Comparison of ENCODE assay signal across 27 cellular contexts in genomic region chr2:204445149-204445548, GRCh38.
"Had no signal": no experiment of that assay in that cellular context is flagged by ENCODE, and none has a peak within 500 bp of the region (broad histone marks: within the 10 kb centered on the region; RNA-seq: fewer than 3 reads in every experiment).

No MANE protein-coding gene starts in this region.

- H3K36me3 ChIP-seq: colonic mucosa, esophagus muscularis mucosa, esophagus squamous epithelium, gastrocnemius medialis, gastroesophageal sphincter, heart left ventricle, heart right ventricle had no signal

- H3K27me3 ChIP-seq: colonic mucosa, esophagus muscularis mucosa, esophagus squamous epithelium, foreskin keratinocyte, gastrocnemius medialis, gastroesophageal sphincter, heart left ventricle had no signal

- DNase-seq: colonic mucosa; cortex of kidney; dermis blood vessel endothelial cell; dorsolateral prefrontal cortex; effector CD4-positive, alpha-beta T cell; effector CD8-positive, alpha-beta T cell; effector memory CD4-positive, alpha-beta T cell; effector memory CD8-positive, alpha-beta T cell; endodermal cell; erythroblast; esophagus squamous epithelium; foreskin fibroblast; foreskin keratinocyte; foreskin melanocyte; gastrocnemius medialis; glutamatergic neuron; head of caudate nucleus; heart left ventricle; heart right ventricle had no signal

- FAIRE-seq: colon, endometrium, frontal cortex had no signal

- H3K4me3 ChIP-seq: colonic mucosa, coronary artery, dorsolateral prefrontal cortex, esophagus muscularis mucosa, esophagus squamous epithelium, gastrocnemius medialis, gastroesophageal sphincter, heart left ventricle, heart right ventricle had no signal

- ATAC-seq: effector memory CD8-positive, alpha-beta T cell; esophagus mucosa; foreskin keratinocyte; gastrocnemius medialis; gastroesophageal sphincter; heart left ventricle; heart right ventricle had no signal

- H3K4me1 ChIP-seq: colonic mucosa, esophagus muscularis mucosa, esophagus squamous epithelium, foreskin keratinocyte, gastrocnemius medialis, gastroesophageal sphincter, heart left ventricle, heart right ventricle had no signal

- H3K9me3 ChIP-seq: colonic mucosa, esophagus muscularis mucosa, gastrocnemius medialis had no signal

- H3K27ac ChIP-seq: colonic mucosa, coronary artery, dorsolateral prefrontal cortex, epithelial cell of prostate, esophagus muscularis mucosa, esophagus squamous epithelium, foreskin keratinocyte, gastrocnemius medialis, gastroesophageal sphincter, heart left ventricle, heart right ventricle had no signal
